ENCODE assay signal across 27 cellular contexts in genomic region chr14:22593189-22593588, GRCh38. TPM values are rescaled to one million over a fixed set of nuclear protein-coding genes. Genes with fewer than 3 reads are reported as not detected.
"Had no signal": no experiment of that assay in that cellular context is flagged by ENCODE, and none has a peak within 500 bp of the region (broad histone marks: within the 10 kb centered on the region; RNA-seq: fewer than 3 reads in every experiment).

No MANE protein-coding gene starts in this region.

- H3K4me3 Mint-ChIP-seq: activated CD4-positive, alpha-beta T cell treated with anti-CD3 and anti-CD28 coated beads, Interleukin-2, amount 10 ng/mL, durations not matched to agents 24 days and 14 days; activated CD8-positive, alpha-beta T cell treated with anti-CD3 and anti-CD28 coated beads for 36 hours; activated naive CD8-positive, alpha-beta T cell treated with anti-CD3 and anti-CD28 coated beads for 36 hours; natural killer cell treated with Interleukin-12 subunit alpha and Interleukin-12 subunit beta and Interleukin-15 and Interleukin-18, amount 100 ng/mL, for 72 hours; stimulated activated naive CD8-positive, alpha-beta T cell treated with anti-CD3 and anti-CD28 coated beads, Interleukin-15, amount 100 ng/mL, for 72 hours had no signal

- H3K9me3 ChIP-seq: esophagus squamous epithelium, gastroesophageal sphincter, left ventricle myocardium inferior, neutrophil, pancreas, SK-N-SH, tibial nerve had no signal

- H3K9me3 Mint-ChIP-seq: activated CD4-positive, alpha-beta T cell treated with anti-CD3 and anti-CD28 coated beads, Interleukin-2, amount 10 ng/mL, durations not matched to agents 24 days and 14 days; activated CD8-positive, alpha-beta T cell treated with anti-CD3 and anti-CD28 coated beads for 36 hours; activated naive CD8-positive, alpha-beta T cell treated with anti-CD3 and anti-CD28 coated beads for 36 hours; natural killer cell treated with Interleukin-12 subunit alpha and Interleukin-12 subunit beta and Interleukin-15 and Interleukin-18, amount 100 ng/mL, for 72 hours; stimulated activated naive CD8-positive, alpha-beta T cell treated with anti-CD3 and anti-CD28 coated beads, Interleukin-15, amount 100 ng/mL, for 72 hours had no signal

- H3K27me3 Mint-ChIP-seq: stimulated activated naive CD8-positive, alpha-beta T cell treated with anti-CD3 and anti-CD28 coated beads, Interleukin-15, amount 100 ng/mL, for 72 hours had no signal

- H3K36me3 Mint-ChIP-seq: natural killer cell treated with Interleukin-12 subunit alpha and Interleukin-12 subunit beta and Interleukin-15 and Interleukin-18, amount 100 ng/mL, for 72 hours had no signal

- DNase-seq: activated CD4-positive, alpha-beta T cell treated with anti-CD3 and anti-CD28 coated beads, Interleukin-2, amount 10 ng/mL, durations not matched to agents 24 days and 14 days; activated CD8-positive, alpha-beta T cell treated with anti-CD3 and anti-CD28 coated beads for 36 hours; activated gamma-delta T cell treated with Interleukin-2 at 50 U/mL for 16 hours; activated naive CD8-positive, alpha-beta T cell treated with anti-CD3 and anti-CD28 coated beads for 36 hours; activated T-cell treated with anti-CD3 and anti-CD28 coated beads, Interleukin-2, amount 50 U/mL, for 1 hour; amygdala; cerebellar nuclear complex; esophagus squamous epithelium; head of caudate nucleus; kidney; left ventricle myocardium inferior; midbrain; pancreas; right cardiac atrium; SK-N-SH; stimulated activated CD4-positive, alpha-beta T cell treated with anti-CD3 and anti-CD28 coated beads, Interleukin-12 subunit alpha, Interleukin-12 subunit beta, amount 100 ng/mL, for 4 hours; stimulated activated CD4-positive, alpha-beta T cell treated with anti-CD3 and anti-CD28 coated beads, Interleukin-4, amount 100 ng/mL, for 4 hours; stimulated activated naive CD8-positive, alpha-beta T cell treated with anti-CD3 and anti-CD28 coated beads, Interleukin-15, amount 100 ng/mL, for 72 hours had no signal

- H3K27ac ChIP-seq: coronary artery, esophagus squamous epithelium, gastroesophageal sphincter, left ventricle myocardium inferior, neutrophil, pancreas, tibial nerve had no signal

- ATAC-seq: activated CD8-positive, alpha-beta T cell treated with anti-CD3 and anti-CD28 coated beads for 36 hours; gastroesophageal sphincter; natural killer cell treated with Interleukin-12 subunit alpha and Interleukin-12 subunit beta and Interleukin-15 and Interleukin-18, amount 100 ng/mL, for 72 hours; pancreas; right cardiac atrium; stimulated activated naive CD8-positive, alpha-beta T cell treated with anti-CD3 and anti-CD28 coated beads, Interleukin-15, amount 100 ng/mL, for 72 hours had no signal

- H3K27ac Mint-ChIP-seq: activated CD4-positive, alpha-beta T cell treated with anti-CD3 and anti-CD28 coated beads, Interleukin-2, amount 10 ng/mL, durations not matched to agents 24 days and 14 days; activated naive CD8-positive, alpha-beta T cell treated with anti-CD3 and anti-CD28 coated beads for 36 hours; natural killer cell treated with Interleukin-12 subunit alpha and Interleukin-12 subunit beta and Interleukin-15 and Interleukin-18, amount 100 ng/mL, for 72 hours; stimulated activated naive CD8-positive, alpha-beta T cell treated with anti-CD3 and anti-CD28 coated beads, Interleukin-15, amount 100 ng/mL, for 72 hours had no signal

- H3K27me3 ChIP-seq: gastroesophageal sphincter, pancreas, tibial nerve had no signal

- H3K4me2 ChIP-seq: SK-N-SH had no signal

- H3K4me3 ChIP-seq: coronary artery, esophagus squamous epithelium, gastroesophageal sphincter, left ventricle myocardium inferior, pancreas, tibial nerve had no signal

- H3K9me2 ChIP-seq: SK-N-SH had no signal

- H3K36me3 ChIP-seq: esophagus squamous epithelium, gastroesophageal sphincter, left ventricle myocardium inferior, neutrophil, pancreas, tibial nerve had no signal

- H3K9ac ChIP-seq: SK-N-SH had no signal

RNA-seq across cellular contexts. Expression of gene OR6J1, which starts 51.0 kb away (rescaled TPM):
- total RNA-seq: activated CD4-positive, alpha-beta T cell treated with anti-CD3 and anti-CD28 coated beads, Interleukin-2, amount 10 ng/mL, durations not matched to agents 24 days and 14 days; activated CD8-positive, alpha-beta T cell treated with anti-CD3 and anti-CD28 coated beads for 36 hours; activated naive CD8-positive, alpha-beta T cell treated with anti-CD3 and anti-CD28 coated beads for 36 hours; bronchial epithelial cell; esophagus squamous epithelium; kidney; left ventricle myocardium inferior; lung microvascular endothelial cell; natural killer cell treated with Interleukin-12 subunit alpha and Interleukin-12 subunit beta and Interleukin-15 and Interleukin-18, amount 100 ng/mL, for 72 hours; pulmonary artery endothelial cell; right cardiac atrium; skeletal muscle tissue; tibial nerve had no signal
